29 cellular contexts compared by ENCODE assay signal in the genomic region with DNA sequence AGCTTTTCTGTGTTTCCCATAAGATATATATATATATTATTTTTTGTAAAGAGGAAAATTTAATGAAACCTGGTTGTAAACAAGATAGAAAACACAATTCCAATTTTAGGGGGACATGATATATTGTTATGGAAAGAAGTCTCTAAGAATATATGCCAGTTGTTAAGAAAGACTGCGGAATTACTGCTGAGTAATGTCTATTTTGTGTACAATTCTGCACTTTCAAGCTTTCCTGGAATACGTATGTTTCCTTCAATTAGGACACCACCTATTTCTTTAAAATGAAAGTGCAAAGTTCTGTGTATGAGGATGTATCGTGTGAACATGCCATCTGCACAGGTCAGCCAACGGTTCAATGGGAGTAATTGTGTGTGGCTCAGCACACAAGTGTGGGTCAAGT.
"Had no signal": no experiment of that assay in that cellular context is flagged by ENCODE, and none has a peak within 500 bp of the region (broad histone marks: within the 10 kb centered on the region; RNA-seq: fewer than 3 reads in every experiment).

No MANE protein-coding gene starts in this region.

- H3K4me3 ChIP-seq: psoas muscle, skin epidermis, smooth muscle cell, spleen, suprapubic skin, testis, tibial artery, transverse colon, upper lobe of left lung, vagina had no signal

- H3K27me3 ChIP-seq: testis, upper lobe of left lung, vagina had no signal

- H3K79me2 ChIP-seq: parathyroid adenoma had no signal

- H3K4me1 ChIP-seq: parathyroid adenoma, psoas muscle, spleen, suprapubic skin, testis, tibial artery, transverse colon, upper lobe of left lung, vagina had no signal

- H3K9ac ChIP-seq: parathyroid adenoma had no signal

- H3K36me3 ChIP-seq: neutrophil, spleen, suprapubic skin, tibial artery, transverse colon, upper lobe of left lung, vagina had no signal

- H3K9me3 ChIP-seq: neutrophil, psoas muscle, spleen, suprapubic skin, testis, tibial artery, transverse colon, upper lobe of left lung, vagina had no signal

- FAIRE-seq: urothelium cell line had no signal

- ATAC-seq: naive thymus-derived CD8-positive, alpha-beta T cell; natural killer cell treated with Interleukin-12 subunit alpha and Interleukin-12 subunit beta and Interleukin-15 and Interleukin-18, amount 100 ng/mL, for 72 hours; psoas muscle; right cardiac atrium; sciatic nerve; stimulated activated memory B cell treated with anti-CD40 and anti-IgM and Interleukin-4, amounts not matched to agents 10 μg/mL and 1 μg/mL and 100 μg/mL, for 72 hours; stimulated activated naive CD8-positive, alpha-beta T cell treated with anti-CD3 and anti-CD28 coated beads, Interleukin-15, amount 100 ng/mL, for 72 hours; stimulated activated naive CD8-positive, alpha-beta T cell treated with anti-CD3 and anti-CD28 coated beads, Interleukin-15, Interleukin-2, amounts not matched to agents 100 U/mL and 50 U/mL, for 24 hours had no signal

- H3K27ac ChIP-seq: neutrophil, parathyroid adenoma, psoas muscle, skin epidermis, spleen, suprapubic skin, testis, tibial artery, transverse colon, upper lobe of left lung, vagina had no signal

- H3K4me2 ChIP-seq: smooth muscle cell had no signal

- H2AFZ ChIP-seq: parathyroid adenoma had no signal

- DNase-seq: nephron progenitor cell; nucleus accumbens; right cardiac atrium; spleen; stimulated activated CD4-positive, alpha-beta T cell treated with anti-CD3 and anti-CD28 coated beads, Interleukin-12 subunit alpha, Interleukin-12 subunit beta, amount 100 ng/mL, for 4 hours; stimulated activated CD4-positive, alpha-beta T cell treated with anti-CD3 and anti-CD28 coated beads, Interleukin-1b, Interleukin-23, amount 100 ng/mL, for 48 hours; stimulated activated CD4-positive, alpha-beta T cell treated with anti-CD3 and anti-CD28 coated beads, Interleukin-4, amount 100 ng/mL, for 1 hour; stimulated activated CD4-positive, alpha-beta T cell treated with anti-CD3 and anti-CD28 coated beads, Interleukin-4, amount 100 ng/mL, for 4 hours; stimulated activated CD8-positive, alpha-beta memory T cell treated with anti-CD3 and anti-CD28 coated beads, Interleukin-4, amount 100 ng/mL, for 48 hours; stimulated activated naive CD4-positive, alpha-beta T cell; stimulated activated naive CD8-positive, alpha-beta T cell treated with anti-CD3 and anti-CD28 coated beads, Interleukin-15, amount 100 ng/mL, for 72 hours; stimulated activated naive CD8-positive, alpha-beta T cell treated with anti-CD3 and anti-CD28 coated beads, Interleukin-15, Interleukin-2, amounts not matched to agents 100 U/mL and 50 U/mL, for 24 hours; substantia nigra; testis; transverse colon; upper lobe of left lung had no signal
